Comparison of ENCODE assay signal across 25 cellular contexts in genomic region chr1:193342811-193343210, GRCh38.
"Had no signal": no experiment of that assay in that cellular context is flagged by ENCODE, and none has a peak within 500 bp of the region (broad histone marks: within the 10 kb centered on the region; RNA-seq: fewer than 3 reads in every experiment).

No MANE protein-coding gene starts in this region.

- H3K27me3 Mint-ChIP-seq: progenitor cell of endocrine pancreas; stimulated activated naive CD8-positive, alpha-beta T cell treated with anti-CD3 and anti-CD28 coated beads, Interleukin-15, amount 100 ng/mL, for 72 hours had no signal

- H3K36me3 ChIP-seq: left lung, lower lobe of right lung, ovary, spleen, tibial nerve, upper lobe of left lung, vagina had no signal

- H3K36me3 Mint-ChIP-seq: naive B cell; natural killer cell; stimulated activated effector memory CD8-positive, alpha-beta T cell treated with anti-CD3 and anti-CD28 coated beads, Interleukin-12 subunit alpha, Interleukin-12 subunit beta, amount 100 ng/mL, for 72 hours had no signal

- H3K27me3 ChIP-seq: left lung, ovary, spleen, tibial nerve, upper lobe of left lung, vagina had no signal

- H3K4me1 Mint-ChIP-seq: naive B cell, natural killer cell had no signal

- FAIRE-seq: keratinocyte had no signal

- H3K27ac Mint-ChIP-seq: natural killer cell; progenitor cell of endocrine pancreas; stimulated activated effector memory CD8-positive, alpha-beta T cell treated with anti-CD3 and anti-CD28 coated beads, Interleukin-12 subunit alpha, Interleukin-12 subunit beta, amount 100 ng/mL, for 72 hours; stimulated activated naive CD8-positive, alpha-beta T cell treated with anti-CD3 and anti-CD28 coated beads, Interleukin-15, amount 100 ng/mL, for 72 hours had no signal

- H3K4me3 ChIP-seq: left lung, lower lobe of right lung, ovary, skin epidermis, spleen, tibial nerve, upper lobe of left lung, vagina had no signal

- DNase-seq: hippocampal formation; kidney glomerular epithelial cell; left cardiac atrium; lower lobe of right lung; mammary epithelial cell; mesenchymal stem cell; naive B cell; natural killer cell; retina; right cardiac atrium; spleen; stimulated activated CD4-positive, alpha-beta T cell treated with anti-CD3 and anti-CD28 coated beads, Interleukin-4, amount 100 ng/mL, for 24 hours; stimulated activated naive CD4-positive, alpha-beta T cell treated with Interleukin-2 at 50 U/mL for 16 hours; stimulated activated naive CD8-positive, alpha-beta T cell treated with anti-CD3 and anti-CD28 coated beads, Interleukin-15, amount 100 ng/mL, for 72 hours; substantia nigra had no signal

- H3K4me1 ChIP-seq: left lung, spleen, vagina had no signal

- ATAC-seq: left cardiac atrium; left lung; lower lobe of right lung; natural killer cell; right cardiac atrium; sciatic nerve; stimulated activated effector memory CD8-positive, alpha-beta T cell treated with anti-CD3 and anti-CD28 coated beads, Interleukin-12 subunit alpha, Interleukin-12 subunit beta, amount 100 ng/mL, for 72 hours; stimulated activated naive CD8-positive, alpha-beta T cell treated with anti-CD3 and anti-CD28 coated beads, Interleukin-15, amount 100 ng/mL, for 72 hours had no signal

- H3K27ac ChIP-seq: left lung, lower lobe of right lung, skin epidermis, spleen, upper lobe of left lung, vagina had no signal

- H3K9me3 ChIP-seq: left lung, lower lobe of right lung, ovary, spleen, tibial nerve, upper lobe of left lung, vagina had no signal

- H3K9me3 Mint-ChIP-seq: naive B cell; natural killer cell; stimulated activated effector memory CD8-positive, alpha-beta T cell treated with anti-CD3 and anti-CD28 coated beads, Interleukin-12 subunit alpha, Interleukin-12 subunit beta, amount 100 ng/mL, for 72 hours; stimulated activated naive CD8-positive, alpha-beta T cell treated with anti-CD3 and anti-CD28 coated beads, Interleukin-15, amount 100 ng/mL, for 72 hours had no signal

- H3K4me3 Mint-ChIP-seq: naive B cell; natural killer cell; stimulated activated effector memory CD8-positive, alpha-beta T cell treated with anti-CD3 and anti-CD28 coated beads, Interleukin-12 subunit alpha, Interleukin-12 subunit beta, amount 100 ng/mL, for 72 hours; stimulated activated naive CD8-positive, alpha-beta T cell treated with anti-CD3 and anti-CD28 coated beads, Interleukin-15, amount 100 ng/mL, for 72 hours had no signal
